9 cellular contexts compared by ENCODE assay signal in the genomic region with DNA sequence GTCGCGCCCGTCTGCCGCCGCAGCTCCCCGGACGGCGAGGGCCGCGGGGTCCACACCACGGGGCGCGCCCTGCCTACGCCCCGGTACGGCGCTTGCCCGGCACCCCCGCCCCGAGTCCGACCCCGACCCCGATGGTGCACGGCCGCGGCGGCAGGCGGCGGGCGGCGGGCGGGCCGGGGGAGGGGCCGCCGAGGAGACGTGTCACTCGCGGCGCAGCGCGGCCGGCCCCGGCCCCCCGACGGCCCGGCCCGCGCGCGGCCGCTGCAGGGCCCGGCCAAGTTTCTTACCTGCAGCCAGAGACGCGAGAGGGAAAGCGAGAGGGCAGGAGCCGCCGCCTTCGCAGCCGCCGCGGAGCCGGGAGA. TPM values are rescaled to one million over a fixed set of nuclear protein-coding genes. Genes with fewer than 3 reads are reported as not detected.
DNase-seq lines count a peak whose midpoint lies in the region; ATAC-seq and TF ChIP-seq lines count a peak whose summit lies in the region.
"Had no signal": no experiment of that assay in that cellular context is flagged by ENCODE, and none has a peak within 500 bp of the region (broad histone marks: within the 10 kb centered on the region; RNA-seq: fewer than 3 reads in every experiment).

No MANE protein-coding gene starts in this region.

- intact Hi-C loops in heart left ventricle (cut with DNase I), result loop anchor here (1.0 to 10.0 kb wide), 13 partner anchors 69 to 287 kb away; a partner anchor contains a TSS
- intact Hi-C loops in left cardiac atrium (cut with DNase I), result loop anchor here in 1 of 2 donors (10.0 kb wide), 1 partner anchor 213 kb away; no protein-coding TSS in a partner anchor

- 0 to 1% (median 1%) methylated on average over 5 to 62 of the region's 62 CpGs for WGBS in heart left ventricle, 4 donors

- TF ChIP-seq POLR2A in heart left ventricle (IDR thresholded peaks at IDR 0.05), result no peak

- DNase-seq in heart left ventricle (no peak), left cardiac atrium (no peak), astrocyte of the cerebellum (ENCODE audit: low read depth) (no peak), NCI-H774 (lab: John Stamatoyannopoulos, UW) (no peak), HT-29 (ENCODE audit: low spot score) (no peak), cerebellum (ENCODE audit: low spot score) (no peak)

- H3K4me1 ChIP-seq in heart left ventricle (peaks cover 0 to 42% (median 18%) of the 10 kb centered on the region in 12 donors), mononuclear cell (ENCODE audit: insufficient read depth, low read length) (peaks cover 27% of the 10 kb centered on the region)

- ATAC-seq in heart left ventricle (no peak), left cardiac atrium (no peak), HG03175 (IDR thresholded peaks at IDR 0.05; ENCODE audit: unreplicated experiment) (peak; percentile 8)

- H3K4me3 ChIP-seq in heart left ventricle (peak overlapping the region; percentile 64 to 95 (median 85)), astrocyte of the cerebellum (ENCODE audit: low read depth, low read length) (peak overlapping the region; percentile 58), mononuclear cell (ENCODE audit: low read length) (peak overlapping the region; percentile 69)

- no peaks in the 10 kb centered on the region for H3K27me3 ChIP-seq in heart left ventricle
- peaks cover 6% of the 10 kb centered on the region for H3K27me3 ChIP-seq in mononuclear cell (ENCODE audit: insufficient read depth, low read length)

- H3K9me3 ChIP-seq in heart left ventricle, result peaks cover 0 to 6% (median 0%) of the 10 kb centered on the region in 12 donors
- no peaks in the 10 kb centered on the region for H3K9me3 ChIP-seq in mononuclear cell (ENCODE audit: low read depth, low read length)

- peaks cover 0 to 30% (median 18%) of the 10 kb centered on the region in 9 donors for H3K36me3 ChIP-seq in heart left ventricle

- in situ Hi-C loops in astrocyte of the cerebellum (cut with HindIII; ENCODE audit: low sequenced_read_pairs), result no loop called here

- H3K27ac ChIP-seq in heart left ventricle, result peak overlapping the region; percentile 81 to 95 (median 92)

- TF ChIP-seq CTCF in heart left ventricle (IDR thresholded peaks at IDR 0.05) (no peak), astrocyte of the cerebellum (IDR thresholded peaks at IDR 0.05; ENCODE audit: low read depth, low read length, missing control alignments) (no peak)

RNA-seq across cellular contexts. Expression of a gene that starts 0.3 kb away (rescaled TPM):
- total RNA-seq in heart left ventricle, result 10 to 100 TPM; 27.9 to 91.3 (median 40.0) TPM
- polyA plus RNA-seq in heart left ventricle, result 10 to 100 TPM; 24.9 to 53.8 TPM
- total RNA-seq in left cardiac atrium, result 100 to 1,000 TPM in 1 of 2 donors, 10 to 100 TPM in 1; 68.6 to 127 TPM
- 16.4 TPM for total RNA-seq in mononuclear cell
- 93.6 and 101 TPM in 2 replicates for total RNA-seq in HT-29 (2014; rRNA removed; shearing (Covaris generic))
- total RNA-seq in cerebellum, result 13.7 TPM

RNA-seq across cellular contexts. Expression of a gene that starts 18.0 kb away (rescaled TPM):
- total RNA-seq in heart left ventricle, result not detected
- not detected for polyA plus RNA-seq in heart left ventricle
- total RNA-seq in left cardiac atrium, result not detected
- total RNA-seq in mononuclear cell, result not detected
- total RNA-seq in HT-29 (2014; rRNA removed; shearing (Covaris generic)), result not detected in 2 replicates
- not detected for total RNA-seq in cerebellum
- total RNA-seq: lung microvascular endothelial cell had no signal
